ENCODE assay signal across 15 cellular contexts in genomic region chr6:89675949-89676753, GRCh38. TPM values are rescaled to one million over a fixed set of nuclear protein-coding genes. Genes with fewer than 3 reads are reported as not detected.
DNase-seq lines count a peak whose midpoint lies in the region; ATAC-seq and TF ChIP-seq lines count a peak whose summit lies in the region.
"Had no signal": no experiment of that assay in that cellular context is flagged by ENCODE, and none has a peak within 500 bp of the region (broad histone marks: within the 10 kb centered on the region; RNA-seq: fewer than 3 reads in every experiment).

No MANE protein-coding gene starts in this region.

- no peak overlapping the region for H2AFZ ChIP-seq in fibroblast of lung (ENCODE audit: low read length)

- H3K4me1 ChIP-seq in adipocyte (ENCODE audit: control insufficient read depth, insufficient read depth, low read length) (peaks cover 8% of the 10 kb centered on the region), fibroblast of lung (ENCODE audit: control insufficient read depth, extremely low read depth, insufficient read depth, low read length) (no peaks in the 10 kb centered on the region)

- no peak overlapping the region for H3K4me3 ChIP-seq in adipocyte (ENCODE audit: low read length)
- H3K4me3 ChIP-seq in fibroblast of lung (replicated peaks in 1 of 4; ENCODE audit: control extremely low read depth in 1 of 4, insufficient read depth in 1 of 4, low read depth in 3 of 4, low read length in 4 of 4) = no peak overlapping the region

- no peak for TF ChIP-seq CTCF in fibroblast of lung (conservative IDR thresholded peaks at IDR 0.05 in 1 of 2, IDR thresholded peaks at IDR 0.05 in 1 of 2; ENCODE audit: low read depth in 1 of 2, low read length in 2 of 2)

- H3K9me3 ChIP-seq in adipocyte (ENCODE audit: control insufficient read depth, low read length) (no peaks in the 10 kb centered on the region), fibroblast of lung (ENCODE audit: control insufficient read depth, insufficient read depth, low read depth, low read length) (no peaks in the 10 kb centered on the region)
- H3K9me3 ChIP-seq: BE2C had no signal

- no peak overlapping the region for H3K9ac ChIP-seq in adipocyte (ENCODE audit: low read length)
- H3K9ac ChIP-seq in fibroblast of lung (ENCODE audit: insufficient read depth, low read length) = no peak overlapping the region

- intact Hi-C loops in left colon (cut with DNase I, micrococcal nuclease) = no loop called here

- no peak for ATAC-seq in left colon
- no peak for ATAC-seq in GM18907 (IDR thresholded peaks at IDR 0.05; ENCODE audit: unreplicated experiment)
- no peak for ATAC-seq in GM21381 (IDR thresholded peaks at IDR 0.05; ENCODE audit: unreplicated experiment)
- no peak for ATAC-seq in HG02870 (IDR thresholded peaks at IDR 0.05; ENCODE audit: unreplicated experiment)

- H3K79me2 ChIP-seq in fibroblast of lung (ENCODE audit: control insufficient read depth, insufficient read depth, low read length) = no peaks in the 10 kb centered on the region

- H3K36me3 ChIP-seq in adipocyte (ENCODE audit: control insufficient read depth, insufficient read depth, low read length, severe bottlenecking) (peaks cover 92% of the 10 kb centered on the region), fibroblast of lung (ENCODE audit: control insufficient read depth, insufficient read depth, low read length) (peaks cover 8% of the 10 kb centered on the region)

- H3K27me3 ChIP-seq in adipocyte (replicated peaks; ENCODE audit: control insufficient read depth, insufficient read depth, low read length) (no peaks in the 10 kb centered on the region), fibroblast of lung (ENCODE audit: control insufficient read depth, insufficient read depth, low read length) (no peaks in the 10 kb centered on the region)
- H3K27me3 ChIP-seq: BE2C had no signal

- DNase-seq in DMS79 (lab: John Stamatoyannopoulos, UW) (peak; percentile 36), adipocyte (ENCODE audit: low read depth) (peak; percentile 36), fibroblast of lung (ENCODE audit: low read depth in 2 of 2) (peak; percentile 40 to 63), iris pigment epithelial cell (ENCODE audit: low read depth) (peak; percentile 57), left colon (no peak)
- DNase-seq: BE2C; GF-D8; naive B cell; NCI-H2029 treated with DMSO at 0.1 percent for 48 hours; NCI-H510A treated with DMSO at 0.1 percent for 48 hours; stimulated activated CD4-positive, alpha-beta T cell treated with anti-CD3 and anti-CD28 coated beads, Interleukin-2, amount 100 ng/mL, for 48 hours had no signal

- no peaks in the 10 kb centered on the region for H4K20me1 ChIP-seq in fibroblast of lung (ENCODE audit: control insufficient read depth, extremely low read depth, insufficient read depth, low read length)

- H3K4me2 ChIP-seq in fibroblast of lung (ENCODE audit: extremely low read depth, insufficient read depth, low read length) = no peak overlapping the region

- H3K27ac ChIP-seq in fibroblast of lung (ENCODE audit: insufficient read depth, low read length) = no peak overlapping the region
- H3K27ac ChIP-seq: RWPE1 had no signal

RNA-seq across cellular contexts. Expression of gene LYRM2, which starts 37.6 kb away (rescaled TPM):
- total RNA-seq in fibroblast of lung (23.4 and 27.4 TPM in 2 replicates), left colon (10 to 100 TPM; 36.2 to 39.7 TPM)
- 57.4 and 66.1 TPM in 2 replicates for polyA plus RNA-seq in fibroblast of lung
- 37.2 and 39.8 TPM in 2 replicates for polyA plus RNA-seq in fibroblast of lung (2012)
- polyA minus RNA-seq in fibroblast of lung (ENCODE audit: low replicate concordance) = 2.0 and 5.2 TPM in 2 replicates

Comparison
In these comparisons a context has a peak if more than half of its experiments do, and no peak if none do; other contexts are left out.
1. DNase-seq: peak in DMS79 (single experiment), adipocyte (single experiment), fibroblast of lung (2 of 2) and iris pigment epithelial cell (single experiment); none in left colon (0 of 2).